ENCODE assay signal across 1 cellular context in genomic region chr7:106111671-106112117, GRCh38.
TF ChIP-seq lines count a peak whose summit lies in the region.

No MANE protein-coding gene starts in this region.

TF ChIP-seq in H1, 55 proteins besides CTCF, POLR2A, EP300 and RAD21 (continued from another document):
- no peak for TF ChIP-seq POLR2AphosphoS5 (IDR thresholded peaks at IDR 0.05; ENCODE audit: low read depth, low read length)
- TF ChIP-seq SUZ12 (IDR thresholded peaks at IDR 0.05; ENCODE audit: low read length) = peak; percentile 30; the same call in 1 of the 2 replicates
- TF ChIP-seq ASH2L (IDR thresholded peaks at IDR 0.05; ENCODE audit: low read length) = no peak
- peak; percentile 52 to 55; a peak in 1 of 4 replicates for TF ChIP-seq SIN3A (conservative IDR thresholded peaks at IDR 0.05 in 1 of 2, IDR thresholded peaks at IDR 0.05 in 1 of 2; ENCODE audit: low read depth in 1 of 2, low read length in 2 of 2)
- TF ChIP-seq BACH1 (IDR thresholded peaks at IDR 0.05; ENCODE audit: low read length) = peak; percentile 36; the same call in 1 of the 2 replicates
- TF ChIP-seq GABPA (IDR thresholded peaks at IDR 0.05; ENCODE audit: borderline replicate concordance, insufficient read depth, low read length) = 0 out of 2 replicates have a peak, but pooled peaks have one; percentile 8
- peak; percentile 31; the same call in 1 of the 2 replicates for TF ChIP-seq PHF8 (conservative IDR thresholded peaks at IDR 0.05; ENCODE audit: low read depth, low read length)
TF ChIP-seq in H1: peak in this region for 7.
